18 cellular contexts compared by ENCODE assay signal in the genomic region with DNA sequence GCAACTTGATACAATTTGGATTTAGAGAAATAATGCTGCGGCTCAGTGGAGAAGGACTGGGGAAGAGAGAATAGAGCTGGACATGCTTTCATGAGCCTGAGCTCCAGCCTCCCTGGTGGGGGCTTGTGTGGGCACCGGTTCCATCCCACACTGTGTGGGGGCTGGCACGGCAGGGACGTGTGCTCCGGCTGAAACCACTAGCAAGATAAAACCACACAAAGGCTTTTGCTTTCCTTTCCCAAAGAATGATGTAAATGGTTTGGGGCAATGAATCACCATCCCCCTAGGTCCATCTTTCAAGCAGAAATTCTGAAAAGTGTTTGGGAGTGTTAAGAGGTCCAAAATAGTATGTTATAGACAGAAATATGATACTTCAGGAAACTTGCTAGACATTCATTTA.
A peak's percentile ranks its signal among the peaks of the same experiment; 100 is the strongest.
DNase-seq lines count a peak whose midpoint lies in the region; ATAC-seq and TF ChIP-seq lines count a peak whose summit lies in the region.
"Had no signal": no experiment of that assay in that cellular context is flagged by ENCODE, and none has a peak within 500 bp of the region (broad histone marks: within the 10 kb centered on the region; RNA-seq: fewer than 3 reads in every experiment).

No MANE protein-coding gene starts in this region.

- H3K9me3 Mint-ChIP-seq in osteocyte (ENCODE audit: unreplicated experiment) (no peaks in the 10 kb centered on the region), endothelial cell (ENCODE audit: unreplicated experiment) (no peaks in the 10 kb centered on the region)
- peaks cover 24 to 36% of the 10 kb centered on the region in 2 donors for H3K9me3 Mint-ChIP-seq in stimulated activated naive CD8-positive, alpha-beta T cell treated with anti-CD3 and anti-CD28 coated beads, Interleukin-15, amount 100 ng/mL, for 72 hours

- H3K36me3 Mint-ChIP-seq in osteocyte (ENCODE audit: unreplicated experiment): peaks cover 58% of the 10 kb centered on the region
- peaks cover 4% of the 10 kb centered on the region for H3K36me3 Mint-ChIP-seq in endothelial cell (ENCODE audit: low read depth, unreplicated experiment)

- H3K4me1 Mint-ChIP-seq in osteocyte (ENCODE audit: unreplicated experiment) (peaks cover 38% of the 10 kb centered on the region), endothelial cell (ENCODE audit: unreplicated experiment) (peaks cover 3% of the 10 kb centered on the region)
- H3K4me1 Mint-ChIP-seq in stimulated activated naive CD8-positive, alpha-beta T cell treated with anti-CD3 and anti-CD28 coated beads, Interleukin-15, amount 100 ng/mL, for 72 hours: no peaks in the 10 kb centered on the region

- peak; percentile 92 for DNase-seq in EH (ENCODE audit: low read depth)
- DNase-seq in adipocyte (ENCODE audit: low read depth): peak; percentile 72
- DNase-seq in fibroblast of mammary gland (ENCODE audit: low read depth): peak; percentile 74
- no peak for DNase-seq in osteocyte (ENCODE audit: extremely low spot score, unreplicated experiment)
- DNase-seq in endothelial cell (ENCODE audit: low spot score): no peak
- no peak for DNase-seq in stimulated activated naive CD8-positive, alpha-beta T cell treated with anti-CD3 and anti-CD28 coated beads, Interleukin-15, amount 100 ng/mL, for 72 hours
- DNase-seq: activated CD4-positive, alpha-beta T cell treated with anti-CD3 and anti-CD28 coated beads for 1 hour; activated T-cell treated with anti-CD3 and anti-CD28 coated beads, Interleukin-2, amount 50 U/mL, for 1 hour; gastrocnemius medialis; NCI-H2029 treated with DMSO at 0.1 percent for 48 hours; NCI-H69 had no signal

- H3K4me3 ChIP-seq in adipocyte (ENCODE audit: low read length) (no peak overlapping the region), fibroblast of mammary gland (ENCODE audit: control insufficient read depth, low read depth, low read length) (no peak overlapping the region), gastroesophageal sphincter (no peak overlapping the region)
- H3K4me3 ChIP-seq: gastrocnemius medialis, suprapubic skin had no signal

- 51% methylated on average over 5 of the region's 5 CpGs; no CpG with 5 or more reads in 1 of the 2 donors for WGBS in gastroesophageal sphincter (ENCODE audit: low coverage in 1 of 2), 2 donors

- H3K36me3 ChIP-seq in adipocyte (ENCODE audit: control insufficient read depth, insufficient read depth, low read length, severe bottlenecking) (peaks cover 12% of the 10 kb centered on the region), gastroesophageal sphincter (peaks cover 0 to 29% of the 10 kb centered on the region in 2 donors)
- H3K36me3 ChIP-seq: gastrocnemius medialis, suprapubic skin had no signal

- TF ChIP-seq CTCF in fibroblast of mammary gland (conservative IDR thresholded peaks at IDR 0.05; ENCODE audit: control insufficient read depth, insufficient read depth, low read depth, low read length): no peak
- no peak for TF ChIP-seq CTCF in osteocyte (IDR thresholded peaks at IDR 0.05)
- TF ChIP-seq CTCF in gastroesophageal sphincter (IDR thresholded peaks at IDR 0.05): no peak
- no peak for TF ChIP-seq CTCF in endothelial cell (IDR thresholded peaks at IDR 0.05; ENCODE audit: unreplicated experiment)

- no peak for TF ChIP-seq POLR2A in gastroesophageal sphincter (IDR thresholded peaks at IDR 0.05)

- H3K4me3 Mint-ChIP-seq in osteocyte (ENCODE audit: unreplicated experiment) (peak overlapping the region; percentile 59), endothelial cell (ENCODE audit: unreplicated experiment) (no peak overlapping the region)
- H3K4me3 Mint-ChIP-seq in stimulated activated naive CD8-positive, alpha-beta T cell treated with anti-CD3 and anti-CD28 coated beads, Interleukin-15, amount 100 ng/mL, for 72 hours: no peak overlapping the region
- H3K4me3 Mint-ChIP-seq: T-helper 2 cell treated with Interferon-gamma antibody and Interleukin-4, amounts not matched to agents 5 μg/mL and 100 μg/mL, for 36 hours had no signal

- H3K4me1 ChIP-seq in adipocyte (ENCODE audit: control insufficient read depth, insufficient read depth, low read length): peaks cover 11% of the 10 kb centered on the region
- H3K4me1 ChIP-seq in gastroesophageal sphincter: no peaks in the 10 kb centered on the region
- H3K4me1 ChIP-seq: gastrocnemius medialis, parathyroid adenoma, suprapubic skin had no signal

- no peak for TF ChIP-seq EP300 in gastroesophageal sphincter (IDR thresholded peaks at IDR 0.05)

- H3K27me3 Mint-ChIP-seq in osteocyte (ENCODE audit: unreplicated experiment): no peaks in the 10 kb centered on the region
- H3K27me3 Mint-ChIP-seq in endothelial cell (ENCODE audit: unreplicated experiment): peaks cover 2% of the 10 kb centered on the region
- H3K27me3 Mint-ChIP-seq in stimulated activated naive CD8-positive, alpha-beta T cell treated with anti-CD3 and anti-CD28 coated beads, Interleukin-15, amount 100 ng/mL, for 72 hours: no peaks in the 10 kb centered on the region

- no peaks in the 10 kb centered on the region for H3K27me3 ChIP-seq in adipocyte (replicated peaks; ENCODE audit: control insufficient read depth, insufficient read depth, low read length)
- H3K27me3 ChIP-seq in gastroesophageal sphincter: no peaks in the 10 kb centered on the region
- H3K27me3 ChIP-seq: gastrocnemius medialis, suprapubic skin had no signal

- peak overlapping the region; percentile 92 for H3K27ac Mint-ChIP-seq in osteocyte (ENCODE audit: unreplicated experiment)
- no peak overlapping the region for H3K27ac Mint-ChIP-seq in endothelial cell (ENCODE audit: unreplicated experiment)
- no peak overlapping the region for H3K27ac Mint-ChIP-seq in stimulated activated naive CD8-positive, alpha-beta T cell treated with anti-CD3 and anti-CD28 coated beads, Interleukin-15, amount 100 ng/mL, for 72 hours
- H3K27ac Mint-ChIP-seq: T-helper 2 cell treated with Interferon-gamma antibody and Interleukin-4, amounts not matched to agents 5 μg/mL and 100 μg/mL, for 36 hours had no signal

- no peak overlapping the region for H3K27ac ChIP-seq in gastroesophageal sphincter
- H3K27ac ChIP-seq: C4-2B, gastrocnemius medialis, parathyroid adenoma, RWPE1, suprapubic skin had no signal

- no peaks in the 10 kb centered on the region for H3K9me3 ChIP-seq in adipocyte (ENCODE audit: control insufficient read depth, low read length)
- no peaks in the 10 kb centered on the region for H3K9me3 ChIP-seq in gastroesophageal sphincter
- H3K9me3 ChIP-seq: gastrocnemius medialis, suprapubic skin had no signal

- ATAC-seq in gastroesophageal sphincter: no peak
- ATAC-seq in HG03045 (IDR thresholded peaks at IDR 0.05; ENCODE audit: unreplicated experiment): no peak
- ATAC-seq in stimulated activated naive CD8-positive, alpha-beta T cell treated with anti-CD3 and anti-CD28 coated beads, Interleukin-15, amount 100 ng/mL, for 72 hours: no peak
- ATAC-seq: gastrocnemius medialis had no signal

- H3K9ac ChIP-seq in adipocyte (ENCODE audit: low read length): no peak overlapping the region
- H3K9ac ChIP-seq: parathyroid adenoma had no signal

Comparison
In these comparisons a context has a peak if more than half of its experiments do, and no peak if none do; other contexts are left out.
1. DNase-seq: peak in EH (single experiment), adipocyte (single experiment) and fibroblast of mammary gland (single experiment); none in osteocyte (single experiment), endothelial cell (single experiment) and stimulated activated naive CD8-positive, alpha-beta T cell treated with anti-CD3 and anti-CD28 coated beads, Interleukin-15, amount 100 ng/mL, for 72 hours (0 of 2).